In genomic region chr17:49926886-49927285, GRCh38 we compare ENCODE assay signal across 17 cellular contexts. TPM values are rescaled to one million over a fixed set of nuclear protein-coding genes. Genes with fewer than 3 reads are reported as not detected.
DNase-seq lines count a peak whose midpoint lies in the region; ATAC-seq and TF ChIP-seq lines count a peak whose summit lies in the region.
"Had no signal": no experiment of that assay in that cellular context is flagged by ENCODE, and none has a peak within 500 bp of the region (broad histone marks: within the 10 kb centered on the region; RNA-seq: fewer than 3 reads in every experiment).

No MANE protein-coding gene starts in this region.

- no peaks in the 10 kb centered on the region for H3K9me3 Mint-ChIP-seq in activated T-cell treated with anti-CD3 and anti-CD28 coated beads, Interleukin-2, amount 50 U/mL, for 72 hours

- no peaks in the 10 kb centered on the region for H3K36me3 Mint-ChIP-seq in activated T-cell treated with anti-CD3 and anti-CD28 coated beads, Interleukin-2, amount 50 U/mL, for 72 hours (ENCODE audit: insufficient read depth in 2 of 2)

- H3K36me3 ChIP-seq in MG63 = no peaks in the 10 kb centered on the region
- H3K36me3 ChIP-seq: right lobe of liver had no signal

- H3K4me3 Mint-ChIP-seq in activated T-cell treated with anti-CD3 and anti-CD28 coated beads, Interleukin-2, amount 50 U/mL, for 72 hours = no peak overlapping the region

- H3K27me3 Mint-ChIP-seq in activated T-cell treated with anti-CD3 and anti-CD28 coated beads, Interleukin-2, amount 50 U/mL, for 72 hours (ENCODE audit: low read depth) = peaks cover 28% of the 10 kb centered on the region

- H3K27ac Mint-ChIP-seq in activated T-cell treated with anti-CD3 and anti-CD28 coated beads, Interleukin-2, amount 50 U/mL, for 72 hours = no peak overlapping the region

- ATAC-seq in activated T-cell treated with anti-CD3 and anti-CD28 coated beads, Interleukin-2, amount 50 U/mL, for 72 hours (replicated peaks in 1 of 2) = no peak
- ATAC-seq: PC-3 had no signal

- H3K4me3 ChIP-seq in AG10803 (ENCODE audit: low read length) = no peak overlapping the region
- no peak overlapping the region for H3K4me3 ChIP-seq in MG63
- H3K4me3 ChIP-seq in fibroblast of villous mesenchyme (ENCODE audit: low read depth, low read length) = no peak overlapping the region
- H3K4me3 ChIP-seq: right lobe of liver had no signal

- H3K27me3 ChIP-seq in MG63 = no peaks in the 10 kb centered on the region
- H3K27me3 ChIP-seq: right lobe of liver had no signal

- H3K9me3 ChIP-seq in MG63 = no peaks in the 10 kb centered on the region
- H3K9me3 ChIP-seq: right lobe of liver had no signal

- TF ChIP-seq CTCF in AG10803 (conservative IDR thresholded peaks at IDR 0.05; ENCODE audit: low read length) (no peak), fibroblast of villous mesenchyme (IDR thresholded peaks at IDR 0.05; ENCODE audit: insufficient read depth, low read depth, low read length) (no peak)

- no peaks in the 10 kb centered on the region for H3K4me1 Mint-ChIP-seq in activated T-cell treated with anti-CD3 and anti-CD28 coated beads, Interleukin-2, amount 50 U/mL, for 72 hours (ENCODE audit: low read depth)

- peak; percentile 33 for DNase-seq in AG10803 (ENCODE audit: low read depth)
- peak; percentile 89 for DNase-seq in MG63
- DNase-seq in fibroblast of villous mesenchyme (ENCODE audit: low read depth) = peak; percentile 9
- peak; percentile 39 for DNase-seq in myocyte (ENCODE audit: low read depth)
- no peak for DNase-seq in NCI-H524 treated with DMSO at 0.1 percent for 48 hours (lab: John Stamatoyannopoulos, UW)
- no peak for DNase-seq in activated T-cell treated with anti-CD3 and anti-CD28 coated beads, Interleukin-2, amount 50 U/mL, for 72 hours
- DNase-seq in NOMO-1 treated with dmso at 0.1 percent for 144 hours (lab: John Stamatoyannopoulos, UW; ENCODE audit: unreplicated experiment) = no peak
- no peak for DNase-seq in NOMO-1 (lab: John Stamatoyannopoulos, UW; ENCODE audit: unreplicated experiment in 2 of 2)
- DNase-seq: activated CD4-positive, alpha-beta T cell treated with anti-CD3 and anti-CD28 coated beads, Interleukin-2, amount 50 U/mL, for 48 hours; cerebellar nuclear complex; COR-L47; mesenchymal stem cell; NCI-H2029; PC-3; right lobe of liver; substantia nigra had no signal

RNA-seq across cellular contexts. Expression of gene DLX4, which starts 42.1 kb away (rescaled TPM):
- 6.1 and 8.6 TPM in 2 replicates for total RNA-seq in MG63 (2014; rRNA removed; shearing (Covaris generic); ENCODE audit: low replicate concordance)
- total RNA-seq in fibroblast of villous mesenchyme (not detected in 2 replicates), myocyte (not detected in 2 replicates)
- 0.33 TPM for polyA plus RNA-seq in myocyte (2012)
- total RNA-seq in activated T-cell treated with anti-CD3 and anti-CD28 coated beads, Interleukin-2, amount 50 U/mL, for 72 hours = 1 to 10 TPM; 1.9 to 3.0 TPM
- total RNA-seq: right lobe of liver had no signal
- polyA plus RNA-seq: neural cell had no signal

Comparison
In these comparisons a context has a peak if more than half of its experiments do, and no peak if none do; other contexts are left out.
1. DNase-seq: peak in AG10803 (single experiment), MG63 (single experiment), fibroblast of villous mesenchyme (single experiment) and myocyte (single experiment); none in NCI-H524 treated with DMSO at 0.1 percent for 48 hours (single experiment), activated T-cell treated with anti-CD3 and anti-CD28 coated beads, Interleukin-2, amount 50 U/mL, for 72 hours (0 of 2), NOMO-1 treated with dmso at 0.1 percent for 144 hours (single experiment) and NOMO-1 (0 of 2).